14 cellular contexts compared by ENCODE assay signal in the genomic region with DNA sequence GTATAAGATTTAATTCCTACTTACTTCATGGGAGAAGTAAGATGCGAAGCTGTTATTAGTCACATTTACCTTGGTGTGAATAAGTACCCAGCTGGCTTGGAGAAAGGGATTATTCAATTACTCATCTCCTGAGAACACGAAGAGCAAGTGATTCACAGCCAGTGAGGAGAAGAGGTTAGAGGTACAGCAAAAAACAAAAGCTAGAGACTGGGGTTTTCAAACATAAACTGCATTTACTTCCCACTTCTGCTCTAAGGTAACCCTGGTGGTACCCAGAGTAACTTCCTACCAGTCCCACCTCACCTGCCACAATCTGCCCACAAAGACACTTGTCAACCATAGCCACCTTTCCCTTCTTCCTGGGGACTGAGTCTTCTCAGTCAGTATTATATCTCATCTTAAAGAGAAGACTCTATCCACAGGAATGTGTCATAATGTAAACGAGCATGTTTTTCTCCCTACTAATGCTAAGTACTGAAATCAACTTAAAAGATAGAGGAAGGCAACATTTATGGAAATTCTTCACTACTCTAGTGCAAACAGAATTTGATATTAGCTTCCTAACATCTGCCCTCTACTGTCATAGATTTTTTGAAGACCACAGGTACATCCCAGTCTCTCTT. TPM values are rescaled to one million over a fixed set of nuclear protein-coding genes. Genes with fewer than 3 reads are reported as not detected.
A peak's percentile ranks its signal among the peaks of the same experiment; 100 is the strongest.
DNase-seq lines count a peak whose midpoint lies in the region; ATAC-seq and TF ChIP-seq lines count a peak whose summit lies in the region.
"Had no signal": no experiment of that assay in that cellular context is flagged by ENCODE, and none has a peak within 500 bp of the region (broad histone marks: within the 10 kb centered on the region; RNA-seq: fewer than 3 reads in every experiment).

No MANE protein-coding gene starts in this region.

- no peaks in the 10 kb centered on the region for H3K9me2 ChIP-seq in GM23248 (ENCODE audit: insufficient read depth)

- H3K4me3 Mint-ChIP-seq in CD8-positive, alpha-beta T cell: no peak overlapping the region
- H3K4me3 Mint-ChIP-seq: activated B cell treated with CpG ODN at 0.5 μM for 24 hours; stimulated activated memory B cell treated with anti-CD40 and anti-IgM and Interleukin-4, amounts not matched to agents 10 μg/mL and 1 μg/mL and 100 μg/mL, for 72 hours had no signal

- peaks cover 7% of the 10 kb centered on the region for H3K4me1 ChIP-seq in CD8-positive, alpha-beta T cell (ENCODE audit: insufficient read depth, low read length)
- peaks cover 44% of the 10 kb centered on the region for H3K4me1 ChIP-seq in GM23248 (ENCODE audit: insufficient read depth)
- no peaks in the 10 kb centered on the region for H3K4me1 ChIP-seq in mucosa of descending colon (ENCODE audit: low read depth)

- no peaks in the 10 kb centered on the region for H3K79me2 ChIP-seq in GM23248 (ENCODE audit: insufficient read depth)

- H3K27ac ChIP-seq in CD8-positive, alpha-beta T cell (ENCODE audit: low read depth, low read length): no peak overlapping the region
- peak overlapping the region; percentile 88 for H3K27ac ChIP-seq in GM23248

- in situ Hi-C loops in GM23248 (cut with MboI): no loop called here

- no peak overlapping the region for H3K4me3 ChIP-seq in CD8-positive, alpha-beta T cell (ENCODE audit: low read depth, low read length)
- peak overlapping the region; percentile 27 for H3K4me3 ChIP-seq in GM23248
- H3K4me3 ChIP-seq in fibroblast of villous mesenchyme (ENCODE audit: low read depth, low read length): no peak overlapping the region
- H3K4me3 ChIP-seq in mucosa of descending colon: no peak overlapping the region

- H3K36me3 Mint-ChIP-seq in CD8-positive, alpha-beta T cell: no peaks in the 10 kb centered on the region
- H3K36me3 Mint-ChIP-seq: stimulated activated memory B cell treated with anti-CD40 and anti-IgM and Interleukin-4, amounts not matched to agents 10 μg/mL and 1 μg/mL and 100 μg/mL, for 72 hours had no signal

- no peaks in the 10 kb centered on the region for H3K27me3 ChIP-seq in CD8-positive, alpha-beta T cell (ENCODE audit: insufficient read depth, low read length)
- no peaks in the 10 kb centered on the region for H3K27me3 ChIP-seq in GM23248 (replicated peaks; ENCODE audit: insufficient read depth)

- TF ChIP-seq CTCF in CD8-positive, alpha-beta T cell (IDR thresholded peaks at IDR 0.05): no peak
- TF ChIP-seq CTCF in fibroblast of villous mesenchyme (IDR thresholded peaks at IDR 0.05; ENCODE audit: insufficient read depth, low read depth, low read length) (no peak), mucosa of descending colon (IDR thresholded peaks at IDR 0.05) (no peak)

- H3F3A ChIP-seq in GM23248 (ENCODE audit: insufficient read depth): peaks cover 38% of the 10 kb centered on the region

- intact Hi-C loops in CD8-positive, alpha-beta T cell (cut with DNase I, micrococcal nuclease): no loop called here
- intact Hi-C loops in mucosa of descending colon (cut with DNase I, micrococcal nuclease): no loop called here

- H3K27me3 Mint-ChIP-seq in CD8-positive, alpha-beta T cell (ENCODE audit: low read depth): peaks cover 4% of the 10 kb centered on the region

- no peaks in the 10 kb centered on the region for H4K20me1 ChIP-seq in GM23248 (ENCODE audit: insufficient read depth)

- H3K36me3 ChIP-seq in CD8-positive, alpha-beta T cell (ENCODE audit: insufficient read depth, low read length): no peaks in the 10 kb centered on the region
- H3K36me3 ChIP-seq in GM23248 (ENCODE audit: low read depth): no peaks in the 10 kb centered on the region
- H3K36me3 ChIP-seq in mucosa of descending colon (ENCODE audit: low read depth): no peaks in the 10 kb centered on the region

- H2AFZ ChIP-seq in GM23248: 0 out of 2 replicates have a peak overlapping the region, but pooled peaks have one; percentile 31

- POLR2A ChIA-PET in CD8-positive, alpha-beta T cell (lab: Charles Lee): interaction anchor here (0.6 to 0.7 kb wide), 2 partner anchors 12 to 43 kb away, joined by 3 read pairs; no protein-coding TSS in a partner anchor

- H3K9me3 Mint-ChIP-seq in CD8-positive, alpha-beta T cell: no peaks in the 10 kb centered on the region
- H3K9me3 Mint-ChIP-seq: activated B cell treated with CpG ODN at 0.5 μM for 24 hours; stimulated activated memory B cell treated with anti-CD40 and anti-IgM and Interleukin-4, amounts not matched to agents 10 μg/mL and 1 μg/mL and 100 μg/mL, for 72 hours had no signal

- H3K9me3 ChIP-seq in CD8-positive, alpha-beta T cell (ENCODE audit: low read length): no peaks in the 10 kb centered on the region
- H3K9me3 ChIP-seq in GM23248 (ENCODE audit: low read depth): no peaks in the 10 kb centered on the region
- no peaks in the 10 kb centered on the region for H3K9me3 ChIP-seq in mucosa of descending colon

- no peak for DNase-seq in CD8-positive, alpha-beta T cell
- DNase-seq in GM23248 (peak; percentile 95), fibroblast of villous mesenchyme (ENCODE audit: low read depth) (peak; percentile 76), globus pallidus (ENCODE audit: low spot score) (no peak), mucosa of descending colon (no peak), SKM-1 treated with dmso at 0.1 percent for 144 hours (lab: John Stamatoyannopoulos, UW; ENCODE audit: unreplicated experiment) (no peak)
- DNase-seq in activated T-cell treated with anti-CD3 and anti-CD28 coated beads, Interleukin-2, amount 50 U/mL, for 48 hours: peak; percentile 61 to 71
- DNase-seq: activated B cell treated with CpG ODN at 0.5 μM for 24 hours, KG1, NCI-H69, posterior cingulate gyrus had no signal

- H3K4me1 Mint-ChIP-seq in CD8-positive, alpha-beta T cell (ENCODE audit: low read depth): peaks cover 17% of the 10 kb centered on the region
- H3K4me1 Mint-ChIP-seq: activated B cell treated with CpG ODN at 0.5 μM for 24 hours had no signal

- H3K4me2 ChIP-seq in GM23248 (ENCODE audit: unreplicated experiment): peak overlapping the region; percentile 52

- no peak overlapping the region for H3K27ac Mint-ChIP-seq in CD8-positive, alpha-beta T cell
- H3K27ac Mint-ChIP-seq: activated B cell treated with CpG ODN at 0.5 μM for 24 hours; stimulated activated memory B cell treated with anti-CD40 and anti-IgM and Interleukin-4, amounts not matched to agents 10 μg/mL and 1 μg/mL and 100 μg/mL, for 72 hours had no signal

- ATAC-seq in CD8-positive, alpha-beta T cell: peak; percentile 29
- ATAC-seq in HG02798 (IDR thresholded peaks at IDR 0.05; ENCODE audit: poor library complexity, unreplicated experiment) (no peak), mucosa of descending colon (no peak)
- ATAC-seq: stimulated activated memory B cell treated with anti-CD40 and anti-IgM and Interleukin-4, amounts not matched to agents 10 μg/mL and 1 μg/mL and 100 μg/mL, for 72 hours had no signal

- CTCF ChIA-PET in CD8-positive, alpha-beta T cell (lab: Charles Lee): interaction anchor here (2.1 kb wide), 1 partner anchor 37 kb away, joined by 6 read pairs; no protein-coding TSS in a partner anchor

- H3K9ac ChIP-seq in GM23248: peak overlapping the region; percentile 60

- WGBS in GM23248 (ENCODE audit: low coverage in 1 of 2, low lambda C conversion rate in 2 of 2, missing lambda C conversion rate in 2 of 2), 2 experiments: 1 to 2% methylated on average over 3 of the region's 3 CpGs

RNA-seq across cellular contexts. Expression of a gene that starts 6.0 kb away (rescaled TPM):
- not detected for total RNA-seq in CD8-positive, alpha-beta T cell
- total RNA-seq in GM23248 (2014; rRNA removed; shearing (Covaris generic)): not detected in 2 replicates
- not detected in 2 replicates for polyA plus RNA-seq in GM23248 (2016; fragmentation: Nextera tagmentation; extraction: Ambion mirVana)
- total RNA-seq in fibroblast of villous mesenchyme (not detected in 2 replicates), mucosa of descending colon (not detected)
- total RNA-seq: activated B cell treated with CpG ODN at 0.5 μM for 24 hours, dermis microvascular lymphatic vessel endothelial cell had no signal

RNA-seq across cellular contexts. Expression of a gene that starts 33.8 kb away (rescaled TPM):
- total RNA-seq in CD8-positive, alpha-beta T cell: not detected
- total RNA-seq in GM23248 (2014; rRNA removed; shearing (Covaris generic)): not detected in 2 replicates
- polyA plus RNA-seq in GM23248 (2016; fragmentation: Nextera tagmentation; extraction: Ambion mirVana): not detected in 2 replicates
- total RNA-seq in fibroblast of villous mesenchyme: not detected in 2 replicates
- total RNA-seq in mucosa of descending colon: not detected
- total RNA-seq: activated B cell treated with CpG ODN at 0.5 μM for 24 hours, dermis microvascular lymphatic vessel endothelial cell had no signal

Comparison
In these comparisons a context has a peak if more than half of its experiments do, and no peak if none do; other contexts are left out.
1. DNase-seq: peak in GM23248 (single experiment), activated T-cell treated with anti-CD3 and anti-CD28 coated beads, Interleukin-2, amount 50 U/mL, for 48 hours (2 of 2) and fibroblast of villous mesenchyme (single experiment); none in CD8-positive, alpha-beta T cell (0 of 7), globus pallidus (single experiment), mucosa of descending colon (0 of 3) and SKM-1 treated with dmso at 0.1 percent for 144 hours (single experiment).